ENCODE assay signal across 1 cellular context in the genomic region with DNA sequence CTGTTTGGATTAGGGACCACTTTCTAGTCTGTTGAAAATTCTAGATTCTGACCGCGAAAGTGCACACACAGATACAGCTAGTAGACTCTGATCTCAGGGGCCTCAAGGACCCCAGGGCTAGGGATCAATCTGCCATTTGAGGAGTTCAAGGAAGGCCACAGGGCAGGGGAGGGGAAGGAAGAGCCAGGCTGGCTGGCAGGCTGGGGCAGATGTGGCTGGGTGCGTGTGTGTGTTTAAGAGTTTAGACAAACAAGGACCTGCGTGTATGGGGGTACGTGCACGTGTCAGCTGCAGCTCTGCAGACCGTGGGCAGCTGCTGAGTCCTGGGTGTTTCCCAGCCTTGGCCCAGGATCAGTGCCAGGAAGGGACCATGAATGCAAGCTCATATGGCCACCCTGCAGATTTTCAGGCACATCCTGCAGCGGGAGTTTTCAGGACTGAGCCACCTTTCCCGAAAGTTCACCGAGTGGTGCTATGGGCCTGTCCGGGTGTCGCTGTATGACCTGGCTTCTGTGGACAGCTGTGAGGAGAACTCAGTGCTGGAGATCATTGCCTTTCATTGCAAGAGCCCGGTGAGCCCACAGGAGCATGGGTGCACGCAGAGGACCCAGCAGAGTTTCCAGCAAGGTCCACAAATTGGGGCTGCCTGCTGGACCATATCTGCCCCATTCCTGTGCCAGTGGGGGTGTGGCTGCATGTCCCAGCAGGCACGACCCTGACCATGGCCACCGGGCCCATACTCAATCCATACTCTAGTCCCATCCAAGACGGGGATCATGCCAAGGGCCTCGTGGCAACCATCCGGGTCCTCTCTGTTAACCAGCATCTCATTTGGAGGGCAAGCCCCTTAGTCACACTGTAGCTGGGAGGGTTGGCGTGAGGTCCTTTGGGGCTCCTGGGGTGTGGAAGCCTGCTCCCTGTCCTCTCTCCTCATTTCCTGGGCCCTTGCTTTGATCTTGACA.
TF ChIP-seq lines count a peak whose summit lies in the region.

No MANE protein-coding gene starts in this region.

TF ChIP-seq in HepG2, 621 proteins besides CTCF, POLR2A, EP300 and RAD21 (continues in another document):
- TF ChIP-seq, protein P1, sequence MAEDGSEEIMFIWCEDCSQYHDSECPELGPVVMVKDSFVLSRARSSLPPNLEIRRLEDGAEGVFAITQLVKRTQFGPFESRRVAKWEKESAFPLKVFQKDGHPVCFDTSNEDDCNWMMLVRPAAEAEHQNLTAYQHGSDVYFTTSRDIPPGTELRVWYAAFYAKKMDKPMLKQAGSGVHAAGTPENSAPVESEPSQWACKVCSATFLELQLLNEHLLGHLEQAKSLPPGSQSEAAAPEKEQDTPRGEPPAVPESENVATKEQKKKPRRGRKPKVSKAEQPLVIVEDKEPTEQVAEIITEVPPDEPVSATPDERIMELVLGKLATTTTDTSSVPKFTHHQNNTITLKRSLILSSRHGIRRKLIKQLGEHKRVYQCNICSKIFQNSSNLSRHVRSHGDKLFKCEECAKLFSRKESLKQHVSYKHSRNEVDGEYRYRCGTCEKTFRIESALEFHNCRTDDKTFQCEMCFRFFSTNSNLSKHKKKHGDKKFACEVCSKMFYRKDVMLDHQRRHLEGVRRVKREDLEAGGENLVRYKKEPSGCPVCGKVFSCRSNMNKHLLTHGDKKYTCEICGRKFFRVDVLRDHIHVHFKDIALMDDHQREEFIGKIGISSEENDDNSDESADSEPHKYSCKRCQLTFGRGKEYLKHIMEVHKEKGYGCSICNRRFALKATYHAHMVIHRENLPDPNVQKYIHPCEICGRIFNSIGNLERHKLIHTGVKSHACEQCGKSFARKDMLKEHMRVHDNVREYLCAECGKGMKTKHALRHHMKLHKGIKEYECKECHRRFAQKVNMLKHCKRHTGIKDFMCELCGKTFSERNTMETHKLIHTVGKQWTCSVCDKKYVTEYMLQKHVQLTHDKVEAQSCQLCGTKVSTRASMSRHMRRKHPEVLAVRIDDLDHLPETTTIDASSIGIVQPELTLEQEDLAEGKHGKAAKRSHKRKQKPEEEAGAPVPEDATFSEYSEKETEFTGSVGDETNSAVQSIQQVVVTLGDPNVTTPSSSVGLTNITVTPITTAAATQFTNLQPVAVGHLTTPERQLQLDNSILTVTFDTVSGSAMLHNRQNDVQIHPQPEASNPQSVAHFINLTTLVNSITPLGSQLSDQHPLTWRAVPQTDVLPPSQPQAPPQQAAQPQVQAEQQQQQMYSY (CRISPR knock-in tag; IDR thresholded peaks at IDR 0.05) = no peak
- TF ChIP-seq SATB2 (CRISPR knock-in tag; IDR thresholded peaks at IDR 0.05) (no peak), ZFP1 (CRISPR knock-in tag; IDR thresholded peaks at IDR 0.05) (no peak), RFXAP (CRISPR knock-in tag; IDR thresholded peaks at IDR 0.05; ENCODE audit: borderline replicate concordance) (peak; percentile 51; the same call in 1 of the 2 replicates), ZNF143 (CRISPR knock-in tag; IDR thresholded peaks at IDR 0.05) (0 out of 2 replicates have a peak, but pooled peaks have one; percentile 19), KDM3A (CRISPR knock-in tag; IDR thresholded peaks at IDR 0.05; ENCODE audit: low read depth) (no peak), CBX5 (CRISPR knock-in tag; IDR thresholded peaks at IDR 0.05; ENCODE audit: borderline replicate concordance) (no peak; the same call in 1 of the 2 replicates), KLF9 (CRISPR knock-in tag; IDR thresholded peaks at IDR 0.05; ENCODE audit: low read depth) (no peak), ASH2L (IDR thresholded peaks at IDR 0.05; ENCODE audit: insufficient read length, low read depth, low read length) (no peak), ZNF225 (CRISPR knock-in tag; IDR thresholded peaks at IDR 0.05) (peak; percentile 71; the same call in 1 of the 2 replicates), ZC3H4 (CRISPR knock-in tag; IDR thresholded peaks at IDR 0.05; ENCODE audit: borderline replicate concordance) (no peak), ZNF430 (CRISPR knock-in tag; IDR thresholded peaks at IDR 0.05) (0 out of 2 replicates have a peak, but pooled peaks have one; percentile 27), SP1 (IDR thresholded peaks at IDR 0.05) (no peak), SP1 (CRISPR knock-in tag; IDR thresholded peaks at IDR 0.05) (no peak), STAT5B (CRISPR knock-in tag; IDR thresholded peaks at IDR 0.05) (no peak), HNF4G (IDR thresholded peaks at IDR 0.05; ENCODE audit: borderline replicate concordance, low read depth, low read length) (peak; percentile 41; the same call in 1 of the 2 replicates), HNF4G (CRISPR knock-in tag; IDR thresholded peaks at IDR 0.05; ENCODE audit: borderline replicate concordance, low read depth) (0 out of 2 replicates have a peak, but pooled peaks have one; percentile 22), HMGA1 (CRISPR knock-in tag; conservative IDR thresholded peaks at IDR 0.05) (no peak), ZNF619 (CRISPR knock-in tag; IDR thresholded peaks at IDR 0.05) (no peak), MZF1 (CRISPR knock-in tag; IDR thresholded peaks at IDR 0.05; ENCODE audit: borderline replicate concordance) (no peak)
- TF ChIP-seq, protein P2, sequence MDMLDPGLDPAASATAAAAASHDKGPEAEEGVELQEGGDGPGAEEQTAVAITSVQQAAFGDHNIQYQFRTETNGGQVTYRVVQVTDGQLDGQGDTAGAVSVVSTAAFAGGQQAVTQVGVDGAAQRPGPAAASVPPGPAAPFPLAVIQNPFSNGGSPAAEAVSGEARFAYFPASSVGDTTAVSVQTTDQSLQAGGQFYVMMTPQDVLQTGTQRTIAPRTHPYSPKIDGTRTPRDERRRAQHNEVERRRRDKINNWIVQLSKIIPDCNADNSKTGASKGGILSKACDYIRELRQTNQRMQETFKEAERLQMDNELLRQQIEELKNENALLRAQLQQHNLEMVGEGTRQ (IDR thresholded peaks at IDR 0.05; ENCODE audit: low read depth, low read length) = no peak
- TF ChIP-seq, protein P2 (CRISPR knock-in tag; IDR thresholded peaks at IDR 0.05; ENCODE audit: borderline replicate concordance) = no peak
- TF ChIP-seq, protein P3, sequence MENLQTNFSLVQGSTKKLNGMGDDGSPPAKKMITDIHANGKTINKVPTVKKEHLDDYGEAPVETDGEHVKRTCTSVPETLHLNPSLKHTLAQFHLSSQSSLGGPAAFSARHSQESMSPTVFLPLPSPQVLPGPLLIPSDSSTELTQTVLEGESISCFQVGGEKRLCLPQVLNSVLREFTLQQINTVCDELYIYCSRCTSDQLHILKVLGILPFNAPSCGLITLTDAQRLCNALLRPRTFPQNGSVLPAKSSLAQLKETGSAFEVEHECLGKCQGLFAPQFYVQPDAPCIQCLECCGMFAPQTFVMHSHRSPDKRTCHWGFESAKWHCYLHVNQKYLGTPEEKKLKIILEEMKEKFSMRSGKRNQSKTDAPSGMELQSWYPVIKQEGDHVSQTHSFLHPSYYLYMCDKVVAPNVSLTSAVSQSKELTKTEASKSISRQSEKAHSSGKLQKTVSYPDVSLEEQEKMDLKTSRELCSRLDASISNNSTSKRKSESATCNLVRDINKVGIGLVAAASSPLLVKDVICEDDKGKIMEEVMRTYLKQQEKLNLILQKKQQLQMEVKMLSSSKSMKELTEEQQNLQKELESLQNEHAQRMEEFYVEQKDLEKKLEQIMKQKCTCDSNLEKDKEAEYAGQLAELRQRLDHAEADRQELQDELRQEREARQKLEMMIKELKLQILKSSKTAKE (CRISPR knock-in tag; IDR thresholded peaks at IDR 0.05; ENCODE audit: borderline replicate concordance) = peak; percentile 52; the same call in 1 of the 2 replicates
- TF ChIP-seq, protein P4, sequence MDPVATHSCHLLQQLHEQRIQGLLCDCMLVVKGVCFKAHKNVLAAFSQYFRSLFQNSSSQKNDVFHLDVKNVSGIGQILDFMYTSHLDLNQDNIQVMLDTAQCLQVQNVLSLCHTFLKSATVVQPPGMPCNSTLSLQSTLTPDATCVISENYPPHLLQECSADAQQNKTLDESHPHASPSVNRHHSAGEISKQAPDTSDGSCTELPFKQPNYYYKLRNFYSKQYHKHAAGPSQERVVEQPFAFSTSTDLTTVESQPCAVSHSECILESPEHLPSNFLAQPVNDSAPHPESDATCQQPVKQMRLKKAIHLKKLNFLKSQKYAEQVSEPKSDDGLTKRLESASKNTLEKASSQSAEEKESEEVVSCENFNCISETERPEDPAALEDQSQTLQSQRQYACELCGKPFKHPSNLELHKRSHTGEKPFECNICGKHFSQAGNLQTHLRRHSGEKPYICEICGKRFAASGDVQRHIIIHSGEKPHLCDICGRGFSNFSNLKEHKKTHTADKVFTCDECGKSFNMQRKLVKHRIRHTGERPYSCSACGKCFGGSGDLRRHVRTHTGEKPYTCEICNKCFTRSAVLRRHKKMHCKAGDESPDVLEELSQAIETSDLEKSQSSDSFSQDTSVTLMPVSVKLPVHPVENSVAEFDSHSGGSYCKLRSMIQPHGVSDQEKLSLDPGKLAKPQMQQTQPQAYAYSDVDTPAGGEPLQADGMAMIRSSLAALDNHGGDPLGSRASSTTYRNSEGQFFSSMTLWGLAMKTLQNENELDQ (CRISPR knock-in tag; IDR thresholded peaks at IDR 0.05; ENCODE audit: borderline replicate concordance) = no peak
- TF ChIP-seq, protein P5, sequence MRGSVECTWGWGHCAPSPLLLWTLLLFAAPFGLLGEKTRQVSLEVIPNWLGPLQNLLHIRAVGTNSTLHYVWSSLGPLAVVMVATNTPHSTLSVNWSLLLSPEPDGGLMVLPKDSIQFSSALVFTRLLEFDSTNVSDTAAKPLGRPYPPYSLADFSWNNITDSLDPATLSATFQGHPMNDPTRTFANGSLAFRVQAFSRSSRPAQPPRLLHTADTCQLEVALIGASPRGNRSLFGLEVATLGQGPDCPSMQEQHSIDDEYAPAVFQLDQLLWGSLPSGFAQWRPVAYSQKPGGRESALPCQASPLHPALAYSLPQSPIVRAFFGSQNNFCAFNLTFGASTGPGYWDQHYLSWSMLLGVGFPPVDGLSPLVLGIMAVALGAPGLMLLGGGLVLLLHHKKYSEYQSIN (CRISPR knock-in tag; IDR thresholded peaks at IDR 0.05; ENCODE audit: borderline replicate concordance) = no peak
- TF ChIP-seq, protein P6, sequence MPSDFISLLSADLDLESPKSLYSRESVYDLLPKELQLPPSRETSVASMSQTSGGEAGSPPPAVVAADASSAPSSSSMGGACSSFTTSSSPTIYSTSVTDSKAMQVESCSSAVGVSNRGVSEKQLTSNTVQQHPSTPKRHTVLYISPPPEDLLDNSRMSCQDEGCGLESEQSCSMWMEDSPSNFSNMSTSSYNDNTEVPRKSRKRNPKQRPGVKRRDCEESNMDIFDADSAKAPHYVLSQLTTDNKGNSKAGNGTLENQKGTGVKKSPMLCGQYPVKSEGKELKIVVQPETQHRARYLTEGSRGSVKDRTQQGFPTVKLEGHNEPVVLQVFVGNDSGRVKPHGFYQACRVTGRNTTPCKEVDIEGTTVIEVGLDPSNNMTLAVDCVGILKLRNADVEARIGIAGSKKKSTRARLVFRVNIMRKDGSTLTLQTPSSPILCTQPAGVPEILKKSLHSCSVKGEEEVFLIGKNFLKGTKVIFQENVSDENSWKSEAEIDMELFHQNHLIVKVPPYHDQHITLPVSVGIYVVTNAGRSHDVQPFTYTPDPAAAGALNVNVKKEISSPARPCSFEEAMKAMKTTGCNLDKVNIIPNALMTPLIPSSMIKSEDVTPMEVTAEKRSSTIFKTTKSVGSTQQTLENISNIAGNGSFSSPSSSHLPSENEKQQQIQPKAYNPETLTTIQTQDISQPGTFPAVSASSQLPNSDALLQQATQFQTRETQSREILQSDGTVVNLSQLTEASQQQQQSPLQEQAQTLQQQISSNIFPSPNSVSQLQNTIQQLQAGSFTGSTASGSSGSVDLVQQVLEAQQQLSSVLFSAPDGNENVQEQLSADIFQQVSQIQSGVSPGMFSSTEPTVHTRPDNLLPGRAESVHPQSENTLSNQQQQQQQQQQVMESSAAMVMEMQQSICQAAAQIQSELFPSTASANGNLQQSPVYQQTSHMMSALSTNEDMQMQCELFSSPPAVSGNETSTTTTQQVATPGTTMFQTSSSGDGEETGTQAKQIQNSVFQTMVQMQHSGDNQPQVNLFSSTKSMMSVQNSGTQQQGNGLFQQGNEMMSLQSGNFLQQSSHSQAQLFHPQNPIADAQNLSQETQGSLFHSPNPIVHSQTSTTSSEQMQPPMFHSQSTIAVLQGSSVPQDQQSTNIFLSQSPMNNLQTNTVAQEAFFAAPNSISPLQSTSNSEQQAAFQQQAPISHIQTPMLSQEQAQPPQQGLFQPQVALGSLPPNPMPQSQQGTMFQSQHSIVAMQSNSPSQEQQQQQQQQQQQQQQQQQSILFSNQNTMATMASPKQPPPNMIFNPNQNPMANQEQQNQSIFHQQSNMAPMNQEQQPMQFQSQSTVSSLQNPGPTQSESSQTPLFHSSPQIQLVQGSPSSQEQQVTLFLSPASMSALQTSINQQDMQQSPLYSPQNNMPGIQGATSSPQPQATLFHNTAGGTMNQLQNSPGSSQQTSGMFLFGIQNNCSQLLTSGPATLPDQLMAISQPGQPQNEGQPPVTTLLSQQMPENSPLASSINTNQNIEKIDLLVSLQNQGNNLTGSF (CRISPR knock-in tag; IDR thresholded peaks at IDR 0.05) = no peak
- TF ChIP-seq, protein P7, sequence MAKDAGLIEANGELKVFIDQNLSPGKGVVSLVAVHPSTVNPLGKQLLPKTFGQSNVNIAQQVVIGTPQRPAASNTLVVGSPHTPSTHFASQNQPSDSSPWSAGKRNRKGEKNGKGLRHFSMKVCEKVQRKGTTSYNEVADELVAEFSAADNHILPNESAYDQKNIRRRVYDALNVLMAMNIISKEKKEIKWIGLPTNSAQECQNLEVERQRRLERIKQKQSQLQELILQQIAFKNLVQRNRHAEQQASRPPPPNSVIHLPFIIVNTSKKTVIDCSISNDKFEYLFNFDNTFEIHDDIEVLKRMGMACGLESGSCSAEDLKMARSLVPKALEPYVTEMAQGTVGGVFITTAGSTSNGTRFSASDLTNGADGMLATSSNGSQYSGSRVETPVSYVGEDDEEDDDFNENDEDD (CRISPR knock-in tag; IDR thresholded peaks at IDR 0.05; ENCODE audit: borderline replicate concordance) = no peak
